Comparison of ENCODE assay signal across 30 cellular contexts in genomic region chr2:235049719-235050118, GRCh38.
DNase-seq lines count a peak whose midpoint lies in the region; ATAC-seq and TF ChIP-seq lines count a peak whose summit lies in the region.
"Had no signal": no experiment of that assay in that cellular context is flagged by ENCODE, and none has a peak within 500 bp of the region (broad histone marks: within the 10 kb centered on the region; RNA-seq: fewer than 3 reads in every experiment).

No MANE protein-coding gene starts in this region.

- H3K4me1 Mint-ChIP-seq in osteocyte (ENCODE audit: unreplicated experiment), result peaks cover 34% of the 10 kb centered on the region

- H3K27ac ChIP-seq in left ventricle myocardium inferior (replicated peaks) (peak overlapping the region; percentile 64), coronary artery (no peak overlapping the region)

- peaks cover 22% of the 10 kb centered on the region for H3K36me3 ChIP-seq in left ventricle myocardium inferior
- H3K36me3 ChIP-seq: transverse colon had no signal

- H3K4me3 Mint-ChIP-seq in osteocyte (ENCODE audit: unreplicated experiment), result no peak overlapping the region
- H3K4me3 Mint-ChIP-seq: activated B cell treated with CpG ODN at 0.5 μM for 24 hours; activated naive CD8-positive, alpha-beta T cell treated with anti-CD3 and anti-CD28 coated beads, Interleukin-2, amount 10 ng/mL, durations not matched to agents 7 days and 5 days; B cell; mesothelial cell of epicardium; naive thymus-derived CD4-positive, alpha-beta T cell had no signal

- no peaks in the 10 kb centered on the region for H3K27me3 Mint-ChIP-seq in osteocyte (ENCODE audit: unreplicated experiment)
- H3K27me3 Mint-ChIP-seq: activated B cell treated with CpG ODN at 0.5 μM for 24 hours had no signal

- H3K27ac Mint-ChIP-seq in osteocyte (ENCODE audit: unreplicated experiment), result peak overlapping the region; percentile 41
- H3K27ac Mint-ChIP-seq: activated B cell treated with CpG ODN at 0.5 μM for 24 hours; activated naive CD8-positive, alpha-beta T cell treated with anti-CD3 and anti-CD28 coated beads, Interleukin-2, amount 10 ng/mL, durations not matched to agents 7 days and 5 days; B cell; naive thymus-derived CD4-positive, alpha-beta T cell had no signal

- DNase-seq in left ventricle myocardium inferior, result no peak
- no peak for DNase-seq in Right ventricle myocardium inferior (ENCODE audit: missing footprints)
- DNase-seq in coronary artery (ENCODE audit: low spot score), result peak; percentile 68
- DNase-seq in osteocyte (ENCODE audit: extremely low spot score, unreplicated experiment), result no peak
- no peak for DNase-seq in NCI-H2227 treated with DMSO at 0.1 percent for 48 hours (lab: John Stamatoyannopoulos, UW)
- DNase-seq in DMS114 treated with DMSO at 0.1 percent for 48 hours (lab: John Stamatoyannopoulos, UW; ENCODE audit: unreplicated experiment), result no peak
- DNase-seq: activated B cell treated with CpG ODN at 0.5 μM for 24 hours; activated CD4-positive, alpha-beta T cell treated with anti-CD3 and anti-CD28 coated beads, Interleukin-2, amount 50 U/mL, for 48 hours; activated CD8-positive, alpha-beta memory T cell treated with anti-CD3 and anti-CD28 coated beads, Interleukin-2, amount 50 U/mL, for 4 hours; activated naive CD8-positive, alpha-beta T cell treated with anti-CD3 and anti-CD28 coated beads, Interleukin-2, amount 10 ng/mL, durations not matched to agents 7 days and 5 days; COR-L47; DMS79 treated with DMSO at 0.1 percent for 48 hours; effector CD8-positive, alpha-beta T cell; erythroblast; foreskin fibroblast; GM23248; heart right ventricle; Karpas-422; left colon; naive thymus-derived CD4-positive, alpha-beta T cell; NCI-H1048; NCI-H1694 treated with DMSO at 0.1 percent for 48 hours; NCI-H2171 treated with DMSO at 0.1 percent for 48 hours; NCI-H526; T1000; transverse colon had no signal

- intact Hi-C loops in left ventricle myocardium inferior (cut with micrococcal nuclease), result no loop called here
- intact Hi-C loops in Right ventricle myocardium inferior (cut with DNase I), result loop anchor here (2.0 kb wide), 1 partner anchor 97 kb away; the partner anchor contains the start of gene SH3BP4

- TF ChIP-seq CTCF in left ventricle myocardium inferior (IDR thresholded peaks at IDR 0.05; ENCODE audit: borderline replicate concordance) (no peak), coronary artery (IDR thresholded peaks at IDR 0.05) (no peak), osteocyte (IDR thresholded peaks at IDR 0.05) (no peak)

- peaks cover 55% of the 10 kb centered on the region for H3K36me3 Mint-ChIP-seq in osteocyte (ENCODE audit: unreplicated experiment)
- H3K36me3 Mint-ChIP-seq: activated naive CD8-positive, alpha-beta T cell treated with anti-CD3 and anti-CD28 coated beads, Interleukin-2, amount 10 ng/mL, durations not matched to agents 7 days and 5 days; naive thymus-derived CD4-positive, alpha-beta T cell had no signal

- H3K4me3 ChIP-seq in left ventricle myocardium inferior (no peak overlapping the region), coronary artery (no peak overlapping the region)
- H3K4me3 ChIP-seq: GM23248, heart right ventricle, transverse colon had no signal

- H3K9me3 Mint-ChIP-seq in osteocyte (ENCODE audit: unreplicated experiment), result no peaks in the 10 kb centered on the region
- H3K9me3 Mint-ChIP-seq: activated B cell treated with CpG ODN at 0.5 μM for 24 hours; activated naive CD8-positive, alpha-beta T cell treated with anti-CD3 and anti-CD28 coated beads, Interleukin-2, amount 10 ng/mL, durations not matched to agents 7 days and 5 days; mesothelial cell of epicardium had no signal

- no peak for ATAC-seq in Right ventricle myocardium inferior
- ATAC-seq in HG03196 (IDR thresholded peaks at IDR 0.05; ENCODE audit: unreplicated experiment), result no peak
- no peak for ATAC-seq in HG02610 (IDR thresholded peaks at IDR 0.05; ENCODE audit: unreplicated experiment)
- ATAC-seq: heart right ventricle; naive thymus-derived CD4-positive, alpha-beta T cell had no signal

- H3K4me1 ChIP-seq in left ventricle myocardium inferior, result peaks cover 62% of the 10 kb centered on the region

- no peaks in the 10 kb centered on the region for H3K9me3 ChIP-seq in left ventricle myocardium inferior (replicated peaks)
- H3K9me3 ChIP-seq: heart right ventricle, transverse colon had no signal

- H3K27me3 ChIP-seq in left ventricle myocardium inferior (ENCODE audit: low read depth), result no peaks in the 10 kb centered on the region
- H3K27me3 ChIP-seq: heart right ventricle, transverse colon had no signal
